Comparison of ENCODE assay signal across 1 cellular context in genomic region chr11:811446-812245, GRCh38.
TF ChIP-seq lines count a peak whose summit lies in the region.

No MANE protein-coding gene starts in this region.

TF ChIP-seq in HCT116, 20 proteins besides CTCF, POLR2A, EP300 and RAD21 (continued from another document):
- no peak for TF ChIP-seq POLR2AphosphoS5 (IDR thresholded peaks at IDR 0.05; ENCODE audit: low read depth, low read length)
